In the genomic region with DNA sequence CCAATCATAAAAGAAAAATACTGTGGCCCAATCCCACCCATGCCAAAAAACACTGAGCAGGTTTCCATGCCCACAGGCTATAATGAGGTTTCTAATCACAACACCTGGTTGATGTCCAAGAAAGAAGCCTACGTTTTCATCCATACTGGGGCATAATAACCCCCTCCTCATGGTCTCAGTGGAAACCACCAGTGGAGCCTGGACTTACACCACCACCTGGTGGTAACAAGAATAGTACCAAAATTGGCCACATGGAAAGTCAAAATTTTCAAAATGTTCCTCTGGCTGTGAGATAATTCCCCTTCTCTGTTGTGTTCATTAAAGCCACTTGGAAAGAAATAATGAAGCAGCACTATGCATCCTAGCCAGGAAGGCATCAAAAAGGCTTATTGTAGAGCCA, we compare ENCODE assay signal across 12 cellular contexts.
A peak's percentile ranks its signal among the peaks of the same experiment; 100 is the strongest.
DNase-seq lines count a peak whose midpoint lies in the region; ATAC-seq and TF ChIP-seq lines count a peak whose summit lies in the region.
"Had no signal": no experiment of that assay in that cellular context is flagged by ENCODE, and none has a peak within 500 bp of the region (broad histone marks: within the 10 kb centered on the region; RNA-seq: fewer than 3 reads in every experiment).

No MANE protein-coding gene starts in this region.

- H3K27me3 Mint-ChIP-seq in chondrocyte (ENCODE audit: low read depth), result peaks cover 2% of the 10 kb centered on the region
- no peaks in the 10 kb centered on the region for H3K27me3 Mint-ChIP-seq in stimulated activated naive B cell treated with anti-CD40 and anti-IgM and Interleukin-4, amounts not matched to agents 10 μg/mL and 1 μg/mL and 100 μg/mL, for 72 hours
- H3K27me3 Mint-ChIP-seq: CD4-positive, alpha-beta T cell had no signal

- DNase-seq in NOMO-1 treated with DMSO at 0.1 percent for 48 hours (lab: John Stamatoyannopoulos, UW; ENCODE audit: unreplicated experiment) (peak; percentile 11), NOMO-1 (lab: John Stamatoyannopoulos, UW; ENCODE audit: unreplicated experiment in 2 of 2) (no peak), Kasumi-1 (lab: John Stamatoyannopoulos, UW) (peak; percentile 13 to 20), chondrocyte (ENCODE audit: low spot score) (no peak), tibial artery (no peak)
- no peak for DNase-seq in stimulated activated CD4-positive, alpha-beta T cell treated with anti-CD3 and anti-CD28 coated beads, Interleukin-1b, Interleukin-23, amount 100 ng/mL, for 48 hours
- DNase-seq in stimulated activated naive B cell treated with anti-CD40 and anti-IgM and Interleukin-4, amounts not matched to agents 10 μg/mL and 1 μg/mL and 100 μg/mL, for 72 hours, result no peak
- DNase-seq: activated effector memory CD4-positive, alpha-beta T cell treated with anti-CD3 and anti-CD28 coated beads, Interleukin-2, amount 50 U/mL, for 16 hours; CD4-positive, alpha-beta T cell; NCI-H2171; stimulated activated CD4-positive, alpha-beta T cell treated with anti-CD3 and anti-CD28 coated beads, Interleukin-15, amount 100 ng/mL, for 24 hours had no signal

- H3K27ac ChIP-seq in tibial artery, result no peak overlapping the region

- peaks cover 0 to 5% (median 0%) of the 10 kb centered on the region in 3 donors for H3K9me3 ChIP-seq in tibial artery

- TF ChIP-seq CTCF in chondrocyte (IDR thresholded peaks at IDR 0.05), result peak; percentile 52
- peak; percentile 11 to 16 for TF ChIP-seq CTCF in tibial artery (IDR thresholded peaks at IDR 0.05)

- H3K27ac Mint-ChIP-seq in chondrocyte (ENCODE audit: unreplicated experiment), result no peak overlapping the region
- no peak overlapping the region for H3K27ac Mint-ChIP-seq in stimulated activated naive B cell treated with anti-CD40 and anti-IgM and Interleukin-4, amounts not matched to agents 10 μg/mL and 1 μg/mL and 100 μg/mL, for 72 hours
- H3K27ac Mint-ChIP-seq: CD4-positive, alpha-beta T cell had no signal

- ATAC-seq in HG03108 (IDR thresholded peaks at IDR 0.05; ENCODE audit: unreplicated experiment), result no peak
- no peak for ATAC-seq in stimulated activated naive B cell treated with anti-CD40 and anti-IgM and Interleukin-4, amounts not matched to agents 10 μg/mL and 1 μg/mL and 100 μg/mL, for 72 hours (replicated peaks)

- H3K4me3 Mint-ChIP-seq in chondrocyte (ENCODE audit: unreplicated experiment), result no peak overlapping the region
- no peak overlapping the region for H3K4me3 Mint-ChIP-seq in stimulated activated naive B cell treated with anti-CD40 and anti-IgM and Interleukin-4, amounts not matched to agents 10 μg/mL and 1 μg/mL and 100 μg/mL, for 72 hours
- H3K4me3 Mint-ChIP-seq: CD4-positive, alpha-beta T cell had no signal

- H3K36me3 Mint-ChIP-seq in chondrocyte (ENCODE audit: low read depth), result no peaks in the 10 kb centered on the region
- H3K36me3 Mint-ChIP-seq in stimulated activated naive B cell treated with anti-CD40 and anti-IgM and Interleukin-4, amounts not matched to agents 10 μg/mL and 1 μg/mL and 100 μg/mL, for 72 hours, result no peaks in the 10 kb centered on the region

- intact Hi-C loops in tibial artery (cut with DNase I; ENCODE audit: low total_unique reads), result no loop called here

- no peaks in the 10 kb centered on the region for H3K4me1 ChIP-seq in tibial artery

- H3K36me3 ChIP-seq in tibial artery, result no peaks in the 10 kb centered on the region

- no peaks in the 10 kb centered on the region for H3K4me1 Mint-ChIP-seq in chondrocyte (ENCODE audit: low read depth)
- no peaks in the 10 kb centered on the region for H3K4me1 Mint-ChIP-seq in stimulated activated naive B cell treated with anti-CD40 and anti-IgM and Interleukin-4, amounts not matched to agents 10 μg/mL and 1 μg/mL and 100 μg/mL, for 72 hours

- H3K4me3 ChIP-seq in tibial artery, result no peak overlapping the region

- H3K9me3 Mint-ChIP-seq in chondrocyte (ENCODE audit: low read depth), result peaks cover 10% of the 10 kb centered on the region
- peaks cover 5% of the 10 kb centered on the region in 2 donors for H3K9me3 Mint-ChIP-seq in stimulated activated naive B cell treated with anti-CD40 and anti-IgM and Interleukin-4, amounts not matched to agents 10 μg/mL and 1 μg/mL and 100 μg/mL, for 72 hours
- H3K9me3 Mint-ChIP-seq: CD4-positive, alpha-beta T cell had no signal

- H3K27me3 ChIP-seq in tibial artery, result no peaks in the 10 kb centered on the region

Comparison
In these comparisons a context has a peak if more than half of its experiments do, and no peak if none do; other contexts are left out.
1. DNase-seq: peak in NOMO-1 treated with DMSO at 0.1 percent for 48 hours (single experiment) and Kasumi-1 (2 of 2); none in NOMO-1 (0 of 2), chondrocyte (single experiment), tibial artery (0 of 2), stimulated activated CD4-positive, alpha-beta T cell treated with anti-CD3 and anti-CD28 coated beads, Interleukin-1b, Interleukin-23, amount 100 ng/mL, for 48 hours (single experiment) and stimulated activated naive B cell treated with anti-CD40 and anti-IgM and Interleukin-4, amounts not matched to agents 10 μg/mL and 1 μg/mL and 100 μg/mL, for 72 hours (single experiment).